ENCODE assay signal across 25 cellular contexts in genomic region chr15:69909719-69910444, GRCh38.
DNase-seq lines count a peak whose midpoint lies in the region; ATAC-seq and TF ChIP-seq lines count a peak whose summit lies in the region.
"Had no signal": no experiment of that assay in that cellular context is flagged by ENCODE, and none has a peak within 500 bp of the region (broad histone marks: within the 10 kb centered on the region; RNA-seq: fewer than 3 reads in every experiment).

No MANE protein-coding gene starts in this region.

- BruUV-seq in HCT116 (replicated peaks; lab: Mats Ljungman, UMichigan): no TSS peak

- POLR2A ChIA-PET in HCT116 (lab: Charles Lee): no interaction called here

- H3K4me1 ChIP-seq in HCT116 (ENCODE audit: control insufficient read depth in 1 of 2, insufficient read depth in 2 of 2, low read length in 2 of 2) (no peaks in the 10 kb centered on the region), Karpas-422 (ENCODE audit: low read length) (peaks cover 54% of the 10 kb centered on the region)
- H3K4me1 ChIP-seq: foreskin keratinocyte had no signal

- no peak for TF ChIP-seq RAD21 in HCT116 (IDR thresholded peaks at IDR 0.05; ENCODE audit: low read depth)

- intact Hi-C loops in HCT116 (cut with micrococcal nuclease): no loop called here

- RAD21 ChIA-PET in HCT116 (lab: Charles Lee; ENCODE audit: low non-redundant PET in 1 of 2, low total read pairs in 2 of 2, uncharacterized antibody in 2 of 2, unreplicated experiment in 2 of 2): no interaction called here

- H3K4me3 ChIP-seq in HCT116 (replicated peaks in 1 of 2; ENCODE audit: low read depth in 1 of 2, low read length in 2 of 2) (no peak overlapping the region), Karpas-422 (ENCODE audit: low read length) (no peak overlapping the region)
- H3K4me3 ChIP-seq: BLaER1 treated with 17β-estradiol and CSF1 and Interleukin-3, amounts not matched to agents 10 nM and 100 nM; SJSA1 had no signal

- H3K9me2 ChIP-seq in HCT116 (ENCODE audit: insufficient read depth) (no peaks in the 10 kb centered on the region), Karpas-422 (replicated peaks; ENCODE audit: insufficient read depth, low read length) (no peaks in the 10 kb centered on the region)

- in situ Hi-C loops in SK-MEL-5 (cut with HindIII; ENCODE audit: low pct_unique_long_range_greater_than_20kb, low sequenced_read_pairs): no loop called here

- TF ChIP-seq CTCF in HCT116 (IDR thresholded peaks at IDR 0.05 in 2 of 3, conservative IDR thresholded peaks at IDR 0.05 in 1 of 3; ENCODE audit: borderline replicate concordance in 1 of 3, insufficient read depth in 1 of 3, low read depth in 2 of 3, low read length in 2 of 3): no peak

- H3K27me3 ChIP-seq in HCT116 (ENCODE audit: insufficient read depth, low read length) (no peaks in the 10 kb centered on the region), Karpas-422 (ENCODE audit: low read length) (no peaks in the 10 kb centered on the region)
- H3K27me3 ChIP-seq: BLaER1 treated with 17β-estradiol and CSF1 and Interleukin-3, amounts not matched to agents 10 nM and 100 nM; SJSA1 had no signal

- CTCF ChIA-PET in HCT116 (lab: Charles Lee): interaction anchor here (0.6 kb wide), 1 partner anchor 555 kb away, joined by 3 read pairs; no protein-coding TSS in a partner anchor

- H4K20me1 ChIP-seq in HCT116 (ENCODE audit: insufficient read depth): no peaks in the 10 kb centered on the region
- H4K20me1 ChIP-seq in Karpas-422 (ENCODE audit: insufficient read depth, low read depth, low read length): no peaks in the 10 kb centered on the region
- H4K20me1 ChIP-seq: BLaER1 treated with 17β-estradiol and CSF1 and Interleukin-3, amounts not matched to agents 10 nM and 100 nM had no signal

- H3K9ac ChIP-seq in HCT116 (ENCODE audit: low read length) (no peak overlapping the region), Karpas-422 (ENCODE audit: low read length) (no peak overlapping the region)
- H3K9ac ChIP-seq: BLaER1 treated with 17β-estradiol and CSF1 and Interleukin-3, amounts not matched to agents 10 nM and 100 nM had no signal

- ATAC-seq in HCT116: no peak
- no peak for ATAC-seq in GM18907 (IDR thresholded peaks at IDR 0.05; ENCODE audit: unreplicated experiment)
- no peak for ATAC-seq in HG02623 (IDR thresholded peaks at IDR 0.05; ENCODE audit: unreplicated experiment)
- ATAC-seq: esophagus mucosa; foreskin keratinocyte; naive thymus-derived CD8-positive, alpha-beta T cell; stimulated activated memory B cell treated with anti-CD40 and anti-IgM and Interleukin-4, amounts not matched to agents 10 μg/mL and 1 μg/mL and 100 μg/mL, for 72 hours had no signal

- H3K36me3 ChIP-seq in HCT116 (ENCODE audit: control insufficient read depth in 1 of 2, insufficient read depth in 2 of 2, low read length in 2 of 2) (no peaks in the 10 kb centered on the region), Karpas-422 (ENCODE audit: insufficient read depth, low read length) (no peaks in the 10 kb centered on the region)
- H3K36me3 ChIP-seq: BLaER1 treated with 17β-estradiol and CSF1 and Interleukin-3, amounts not matched to agents 10 nM and 100 nM; SJSA1 had no signal

- H3K27ac ChIP-seq in HCT116 (ENCODE audit: low read depth, low read length) (no peak overlapping the region), Karpas-422 (ENCODE audit: low read length) (no peak overlapping the region)
- H3K27ac ChIP-seq: BLaER1 treated with 17β-estradiol and CSF1 and Interleukin-3, amounts not matched to agents 10 nM and 100 nM; foreskin keratinocyte; SJSA1 had no signal

- no peaks in the 10 kb centered on the region for H3K9me3 ChIP-seq in HCT116 (ENCODE audit: control insufficient read depth in 1 of 2, insufficient read depth in 1 of 2, low read depth in 1 of 2, low read length in 2 of 2)
- no peaks in the 10 kb centered on the region for H3K9me3 ChIP-seq in Karpas-422 (ENCODE audit: low read length)
- H3K9me3 ChIP-seq: SJSA1 had no signal

- no peak for TF ChIP-seq POLR2A in HCT116 (IDR thresholded peaks at IDR 0.05; ENCODE audit: borderline replicate concordance, extremely low read depth, insufficient read depth, insufficient read length)

- peak; percentile 3 for DNase-seq in HCT116 (ENCODE audit: low read depth, low spot score)
- DNase-seq in Karpas-422: peak; percentile 48
- DNase-seq in SK-MEL-5 (ENCODE audit: low read depth, low spot score): peak; percentile 8
- DNase-seq in iPS-NIHi7 (ENCODE audit: extremely low spot score): peak; percentile 41
- no peak for DNase-seq in GOT3 (lab: John Stamatoyannopoulos, UW)
- DNase-seq: activated CD4-positive, alpha-beta T cell treated with anti-CD3 and anti-CD28 coated beads for 48 hours; activated naive CD4-positive, alpha-beta T cell; activated T-cell treated with anti-CD3 and anti-CD28 coated beads, Interleukin-2, amount 50 U/mL, for 48 hours; COR-L47; DMS79 treated with DMSO at 0.1 percent for 48 hours; effector memory CD4-positive, alpha-beta T cell; foreskin keratinocyte; HFFc6; midbrain; naive thymus-derived CD8-positive, alpha-beta T cell; NCI-H1436; NCI-H524 treated with DMSO at 0.1 percent for 48 hours; stimulated activated CD4-positive, alpha-beta T cell treated with anti-CD3 and anti-CD28 coated beads, Interleukin-4, amount 100 ng/mL, for 1 hour; T-helper 1 cell had no signal

- H3K79me2 ChIP-seq in HCT116 (ENCODE audit: insufficient read depth, low read length) (no peaks in the 10 kb centered on the region), Karpas-422 (ENCODE audit: low read length) (no peaks in the 10 kb centered on the region)

- H3K4me2 ChIP-seq in HCT116 (ENCODE audit: low read length) (no peak overlapping the region), Karpas-422 (ENCODE audit: low read depth, low read length, poor library complexity, severe bottlenecking) (no peak overlapping the region)
- H3K4me2 ChIP-seq: BLaER1 treated with 17β-estradiol and CSF1 and Interleukin-3, amounts not matched to agents 10 nM and 100 nM had no signal

- H2AFZ ChIP-seq in HCT116 (ENCODE audit: low read depth, low read length, poor library complexity, severe bottlenecking) (no peak overlapping the region), Karpas-422 (ENCODE audit: low read length) (no peak overlapping the region)

TF ChIP-seq in HCT116, 20 proteins besides CTCF, POLR2A, EP300 and RAD21:
- no peak for TF ChIP-seq FOSL1 (IDR thresholded peaks at IDR 0.05; ENCODE audit: low read depth)
- TF ChIP-seq EZH2 (IDR thresholded peaks at IDR 0.05): no peak
- no peak for TF ChIP-seq ZFX (IDR thresholded peaks at IDR 0.05)
- TF ChIP-seq YY1 (IDR thresholded peaks at IDR 0.05; ENCODE audit: extremely low read depth, insufficient replicate concordance, low read depth, low read length): no peak
- no peak for TF ChIP-seq SP1 (IDR thresholded peaks at IDR 0.05; ENCODE audit: low read depth)
- no peak for TF ChIP-seq POLR2AphosphoS5 (IDR thresholded peaks at IDR 0.05; ENCODE audit: low read depth, low read length)
- TF ChIP-seq, protein P1, sequence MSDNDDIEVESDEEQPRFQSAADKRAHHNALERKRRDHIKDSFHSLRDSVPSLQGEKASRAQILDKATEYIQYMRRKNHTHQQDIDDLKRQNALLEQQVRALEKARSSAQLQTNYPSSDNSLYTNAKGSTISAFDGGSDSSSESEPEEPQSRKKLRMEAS (IDR thresholded peaks at IDR 0.05): no peak
